ENCODE assay signal across 19 cellular contexts in the genomic region with DNA sequence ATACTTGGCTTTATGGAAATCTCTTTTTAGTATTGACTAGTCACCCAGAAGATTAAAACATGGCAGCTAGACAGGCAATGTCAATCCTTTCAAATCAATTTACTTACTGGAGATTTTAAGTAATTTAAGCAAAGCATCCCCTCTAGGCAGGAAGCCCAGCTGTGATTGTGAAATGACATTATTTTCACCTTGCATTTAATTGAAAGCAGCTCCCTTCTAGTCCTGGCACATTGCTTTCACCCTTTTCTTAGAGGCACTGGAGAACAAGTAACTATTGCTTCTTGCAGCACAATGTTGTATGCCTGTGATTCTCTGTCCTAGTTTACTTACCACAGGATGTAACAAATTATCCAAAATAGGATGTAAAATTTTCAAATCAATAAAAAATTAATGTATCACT.
"Had no signal": no experiment of that assay in that cellular context is flagged by ENCODE, and none has a peak within 500 bp of the region (broad histone marks: within the 10 kb centered on the region; RNA-seq: fewer than 3 reads in every experiment).

No MANE protein-coding gene starts in this region.

- DNase-seq: colonic mucosa; dermis blood vessel endothelial cell; foreskin melanocyte; head of caudate nucleus; kidney; left cardiac atrium; left ventricle myocardium inferior; lower lobe of right lung; nucleus accumbens; ovary; small intestine; stimulated activated CD4-positive, alpha-beta T cell treated with anti-CD3 and anti-CD28 coated beads, Interleukin-12 subunit alpha, Interleukin-12 subunit beta, amount 100 ng/mL, for 4 hours; stimulated activated naive CD4-positive, alpha-beta T cell treated with Interleukin-2 at 50 U/mL for 16 hours had no signal

- H3K36me3 ChIP-seq: colonic mucosa, left ventricle myocardium inferior, lower lobe of right lung, neural progenitor cell, ovary, right atrium auricular region had no signal

- H3K4me1 ChIP-seq: colonic mucosa had no signal

- H3K9me3 ChIP-seq: colonic mucosa, left ventricle myocardium inferior, lower lobe of right lung, ovary, right atrium auricular region had no signal

- H3K27ac ChIP-seq: colonic mucosa, hepatocyte, left ventricle myocardium inferior, lower lobe of right lung, neural progenitor cell, ovary, right atrium auricular region had no signal

- H3K9me3 Mint-ChIP-seq: neural progenitor cell had no signal

- H3K4me2 ChIP-seq: hepatocyte, neural progenitor cell had no signal

- H3K36me3 Mint-ChIP-seq: natural killer cell treated with Interleukin-12 subunit alpha and Interleukin-12 subunit beta and Interleukin-15 and Interleukin-18, amount 100 ng/mL, for 72 hours had no signal

- H2AFZ ChIP-seq: hepatocyte, neural progenitor cell had no signal

- H3K9ac ChIP-seq: neural progenitor cell had no signal

- ATAC-seq: left cardiac atrium; lower lobe of right lung; natural killer cell treated with Interleukin-12 subunit alpha and Interleukin-12 subunit beta and Interleukin-15 and Interleukin-18, amount 100 ng/mL, for 72 hours had no signal

- H3K27me3 ChIP-seq: colonic mucosa, hepatocyte, neural progenitor cell, ovary, right atrium auricular region had no signal

- H3K27ac Mint-ChIP-seq: memory B cell; natural killer cell treated with Interleukin-12 subunit alpha and Interleukin-12 subunit beta and Interleukin-15 and Interleukin-18, amount 100 ng/mL, for 72 hours; neural progenitor cell had no signal

- H3K4me3 Mint-ChIP-seq: memory B cell; mesothelial cell of epicardium; natural killer cell treated with Interleukin-12 subunit alpha and Interleukin-12 subunit beta and Interleukin-15 and Interleukin-18, amount 100 ng/mL, for 72 hours; neural progenitor cell had no signal

- H3K27me3 Mint-ChIP-seq: natural killer cell treated with Interleukin-12 subunit alpha and Interleukin-12 subunit beta and Interleukin-15 and Interleukin-18, amount 100 ng/mL, for 72 hours had no signal

- H3K4me3 ChIP-seq: colonic mucosa, hepatocyte, left ventricle myocardium inferior, lower lobe of right lung, neural progenitor cell, ovary, right atrium auricular region had no signal
